ENCODE assay signal across 1 cellular context in the genomic region with DNA sequence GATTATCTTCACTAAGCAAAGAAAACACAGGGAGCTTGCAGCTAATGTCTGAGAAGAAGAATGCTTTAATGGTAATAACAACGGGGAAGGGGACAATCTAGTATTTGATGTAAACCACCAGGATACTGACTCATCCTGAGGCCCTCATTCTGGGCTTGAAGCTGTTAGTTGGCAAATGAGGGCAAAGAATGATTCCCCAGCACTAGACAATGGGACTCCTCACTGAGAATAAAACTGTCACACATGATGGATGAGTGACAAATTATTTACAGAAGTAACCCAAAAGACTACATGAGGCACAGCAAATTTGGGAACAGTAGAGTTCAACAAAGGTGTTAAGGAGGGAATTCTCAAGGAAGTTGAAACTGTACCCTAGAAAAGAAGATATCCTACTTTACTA.
TF ChIP-seq lines count a peak whose summit lies in the region.

No MANE protein-coding gene starts in this region.

TF ChIP-seq in IMR-90, 13 proteins besides CTCF, POLR2A, EP300 and RAD21:
- TF ChIP-seq NFE2L2 (IDR thresholded peaks at IDR 0.05; ENCODE audit: low read depth, low read length) (no peak), BHLHE40 (IDR thresholded peaks at IDR 0.05; ENCODE audit: low read depth, low read length) (no peak), SMC3 (IDR thresholded peaks at IDR 0.05; ENCODE audit: low read depth, low read length) (no peak), RFX5 (IDR thresholded peaks at IDR 0.05; ENCODE audit: low read depth, low read length) (no peak), RCOR1 (IDR thresholded peaks at IDR 0.05; ENCODE audit: insufficient replicate concordance, low read length) (no peak), CHD1 (IDR thresholded peaks at IDR 0.05; ENCODE audit: low read depth, low read length) (no peak), CEBPB (IDR thresholded peaks at IDR 0.05; ENCODE audit: low read depth, low read length) (no peak), MAFK (IDR thresholded peaks at IDR 0.05; ENCODE audit: low read depth, low read length) (no peak), MAZ (IDR thresholded peaks at IDR 0.05; ENCODE audit: borderline replicate concordance, low read depth, low read length) (no peak), MXI1 (IDR thresholded peaks at IDR 0.05; ENCODE audit: borderline replicate concordance, low read depth, low read length) (no peak), FOS (IDR thresholded peaks at IDR 0.05; ENCODE audit: low read depth, low read length) (no peak)
- TF ChIP-seq, protein P1, sequence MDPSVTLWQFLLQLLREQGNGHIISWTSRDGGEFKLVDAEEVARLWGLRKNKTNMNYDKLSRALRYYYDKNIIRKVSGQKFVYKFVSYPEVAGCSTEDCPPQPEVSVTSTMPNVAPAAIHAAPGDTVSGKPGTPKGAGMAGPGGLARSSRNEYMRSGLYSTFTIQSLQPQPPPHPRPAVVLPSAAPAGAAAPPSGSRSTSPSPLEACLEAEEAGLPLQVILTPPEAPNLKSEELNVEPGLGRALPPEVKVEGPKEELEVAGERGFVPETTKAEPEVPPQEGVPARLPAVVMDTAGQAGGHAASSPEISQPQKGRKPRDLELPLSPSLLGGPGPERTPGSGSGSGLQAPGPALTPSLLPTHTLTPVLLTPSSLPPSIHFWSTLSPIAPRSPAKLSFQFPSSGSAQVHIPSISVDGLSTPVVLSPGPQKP (IDR thresholded peaks at IDR 0.05; ENCODE audit: borderline replicate concordance, low read depth, low read length), result no peak
- TF ChIP-seq, protein P2, sequence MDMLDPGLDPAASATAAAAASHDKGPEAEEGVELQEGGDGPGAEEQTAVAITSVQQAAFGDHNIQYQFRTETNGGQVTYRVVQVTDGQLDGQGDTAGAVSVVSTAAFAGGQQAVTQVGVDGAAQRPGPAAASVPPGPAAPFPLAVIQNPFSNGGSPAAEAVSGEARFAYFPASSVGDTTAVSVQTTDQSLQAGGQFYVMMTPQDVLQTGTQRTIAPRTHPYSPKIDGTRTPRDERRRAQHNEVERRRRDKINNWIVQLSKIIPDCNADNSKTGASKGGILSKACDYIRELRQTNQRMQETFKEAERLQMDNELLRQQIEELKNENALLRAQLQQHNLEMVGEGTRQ (IDR thresholded peaks at IDR 0.05; ENCODE audit: low read depth, low read length), result no peak
